ENCODE assay signal across 10 cellular contexts in the genomic region with DNA sequence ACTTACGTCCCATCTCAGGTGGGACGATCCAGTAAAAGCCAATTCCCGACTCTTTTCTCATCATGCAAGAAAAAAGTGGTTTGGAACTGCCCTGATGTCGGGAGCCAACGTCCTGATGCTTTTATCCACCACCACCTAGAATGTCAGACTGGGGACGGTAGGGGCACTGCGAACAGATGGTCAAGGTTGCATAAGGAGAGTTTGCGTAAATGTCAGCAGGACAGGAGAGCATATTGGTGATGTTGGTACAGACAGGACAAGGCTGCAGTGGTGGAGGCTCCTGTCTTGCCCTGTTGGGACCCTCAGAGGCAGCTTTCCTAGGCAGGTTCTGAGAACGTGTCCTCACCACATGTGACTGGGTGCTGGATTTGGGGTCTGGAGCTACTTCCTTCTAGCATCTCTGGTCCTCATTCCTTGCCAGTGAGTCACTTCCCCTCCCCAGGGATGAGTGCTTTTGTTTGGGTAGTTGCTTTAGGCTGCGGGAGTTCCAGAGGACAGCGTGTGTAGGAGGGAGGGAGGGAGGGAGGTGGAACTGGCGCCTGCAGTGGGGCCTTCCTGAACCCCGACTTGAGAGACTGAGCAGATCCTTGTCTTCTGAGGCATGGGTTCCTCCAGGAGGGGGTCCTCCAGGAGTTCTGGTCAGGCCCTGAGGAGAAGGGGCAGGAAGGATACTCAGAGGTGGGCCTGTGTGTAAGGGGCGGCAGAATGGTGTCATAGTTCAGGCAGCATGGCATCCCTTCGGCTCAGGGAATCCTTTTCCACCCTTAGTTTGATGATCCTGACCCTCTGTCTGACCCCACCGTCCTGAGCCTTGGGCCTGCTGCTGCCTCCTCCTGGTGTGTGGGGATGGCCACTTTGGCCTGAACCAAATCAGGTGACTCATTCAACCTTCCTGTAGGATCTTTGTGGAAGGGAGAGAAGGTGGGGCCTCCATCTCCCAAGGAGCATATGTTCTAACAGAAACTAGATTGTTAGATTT. TPM values are rescaled to one million over a fixed set of nuclear protein-coding genes. Genes with fewer than 3 reads are reported as not detected.
DNase-seq lines count a peak whose midpoint lies in the region; ATAC-seq and TF ChIP-seq lines count a peak whose summit lies in the region.
"Had no signal": no experiment of that assay in that cellular context is flagged by ENCODE, and none has a peak within 500 bp of the region (broad histone marks: within the 10 kb centered on the region; RNA-seq: fewer than 3 reads in every experiment).

No MANE protein-coding gene starts in this region.

- H3K9ac ChIP-seq in PC-3 (ENCODE audit: low read length): peak overlapping the region; percentile 57

- CTCF ChIA-PET in PC-3 (lab: Charles Lee): interaction anchor here (1.2 kb wide), 1 partner anchor 20 kb away, joined by 3 read pairs; no protein-coding TSS in a partner anchor

- H3K4me2 ChIP-seq in PC-3 (ENCODE audit: low read length): peak overlapping the region; percentile 38

- no peaks in the 10 kb centered on the region for H4K20me1 ChIP-seq in PC-3 (ENCODE audit: low read length)

- no peaks in the 10 kb centered on the region for H3K9me3 ChIP-seq in PC-3 (ENCODE audit: low read length)
- H3K9me3 ChIP-seq in mesodermal cell (ENCODE audit: control insufficient read depth, low read length): peaks cover 5% of the 10 kb centered on the region

- intact Hi-C loops in PC-3 (cut with micrococcal nuclease): no loop called here

- TF ChIP-seq CTCF in PC-3 (conservative IDR thresholded peaks at IDR 0.05; ENCODE audit: low read depth, low read length): peak; percentile 39
- peak; percentile 11 for TF ChIP-seq CTCF in epithelial cell of esophagus (IDR thresholded peaks at IDR 0.05; ENCODE audit: insufficient read depth, low read depth, low read length, missing control alignments)

- peaks cover 0 to 7% (median 4%) of the 10 kb centered on the region in 3 donors for H3K27me3 Mint-ChIP-seq in immature natural killer cell (ENCODE audit: low read depth in 3 of 3)

- H3K4me3 Mint-ChIP-seq in immature natural killer cell: no peak overlapping the region

- H3K9me2 ChIP-seq in PC-3 (replicated peaks; ENCODE audit: low read length): no peaks in the 10 kb centered on the region

- H3K27ac ChIP-seq in PC-3 (ENCODE audit: low read length) (peak overlapping the region; percentile 83), mesodermal cell (ENCODE audit: low read depth, low read length, severe bottlenecking) (peak overlapping the region; percentile 70)

- H3K27me3 ChIP-seq in PC-3 (ENCODE audit: low read length): no peaks in the 10 kb centered on the region

- peaks cover 79% of the 10 kb centered on the region for H3K79me2 ChIP-seq in PC-3 (ENCODE audit: low read length)

- H3K4me3 ChIP-seq in PC-3 (ENCODE audit: low read length): no peak overlapping the region
- H3K4me3 ChIP-seq in epithelial cell of esophagus (ENCODE audit: low read length): no peak overlapping the region
- no peak overlapping the region for H3K4me3 ChIP-seq in mesodermal cell (ENCODE audit: extremely low read depth, insufficient read depth, low read length, poor library complexity, severe bottlenecking)

- no peak overlapping the region for H3K27ac Mint-ChIP-seq in immature natural killer cell
- H3K27ac Mint-ChIP-seq: activated naive CD4-positive, alpha-beta T cell treated with anti-CD3 and anti-CD28 coated beads, Interleukin-2, amount 50 U/mL, for 72 hours had no signal

- ATAC-seq in PC-3: peak; percentile 92
- ATAC-seq: activated naive CD4-positive, alpha-beta T cell treated with anti-CD3 and anti-CD28 coated beads, Interleukin-2, amount 50 U/mL, for 72 hours had no signal

- H3K36me3 Mint-ChIP-seq in immature natural killer cell: no peaks in the 10 kb centered on the region
- H3K36me3 Mint-ChIP-seq: activated naive CD4-positive, alpha-beta T cell treated with anti-CD3 and anti-CD28 coated beads, Interleukin-2, amount 50 U/mL, for 72 hours had no signal

- BruUV-seq in PC-3 (replicated peaks; lab: Mats Ljungman, UMichigan): TSS peak; percentile 35

- DNase-seq in EH (ENCODE audit: low read depth) (peak; percentile 95), PC-3 (peak; percentile 92), epithelial cell of esophagus (ENCODE audit: low read depth) (peak; percentile 82), GF-D8 (lab: John Stamatoyannopoulos, UW) (no peak), NCI-H2227 treated with DMSO at 0.1 percent for 48 hours (lab: John Stamatoyannopoulos, UW) (no peak), HuH-7 (ENCODE audit: low spot score) (no peak), immature natural killer cell (no peak)
- DNase-seq: NCI-H446 had no signal

- H3K36me3 ChIP-seq in PC-3 (ENCODE audit: low read depth, low read length): 0 out of 2 replicates have a peak, but pooled peaks cover 6% of the 10 kb centered on the region
- H3K36me3 ChIP-seq in mesodermal cell (ENCODE audit: control insufficient read depth, insufficient read depth, low read length): no peaks in the 10 kb centered on the region

- H3K4me1 Mint-ChIP-seq in immature natural killer cell: no peaks in the 10 kb centered on the region

- peaks cover 32% of the 10 kb centered on the region for H3K4me1 ChIP-seq in PC-3 (ENCODE audit: insufficient read depth, low read length)
- H3K4me1 ChIP-seq in mesodermal cell (ENCODE audit: control insufficient read depth, insufficient read depth, low read length, poor library complexity, severe bottlenecking): peaks cover 19% of the 10 kb centered on the region

- H3K9me3 Mint-ChIP-seq in immature natural killer cell: no peaks in the 10 kb centered on the region

- POLR2A ChIA-PET in PC-3 (lab: Charles Lee; ENCODE audit: unreplicated experiment): no interaction called here

- no peak overlapping the region for H2AFZ ChIP-seq in PC-3 (ENCODE audit: low read length)

- H3F3A ChIP-seq in PC-3 (ENCODE audit: low read length, unreplicated experiment): no peaks in the 10 kb centered on the region

- 78 to 80% methylated on average over 9 to 10 of the region's 16 CpGs for WGBS in mesodermal cell (ENCODE audit: insufficient coverage in 2 of 2), 2 experiments

RNA-seq across cellular contexts. Expression of a gene that starts 21.2 kb away (rescaled TPM):
- 29.0 and 39.3 TPM in 2 replicates for total RNA-seq in PC-3 (2014; rRNA removed)
- 24.4 TPM for polyA plus RNA-seq in mesodermal cell (2013, experiment 1 of 2)
- 25.2 TPM for polyA plus RNA-seq in mesodermal cell (2013, experiment 2 of 2)
- not detected for polyA plus RNA-seq in immature natural killer cell
- total RNA-seq: activated naive CD4-positive, alpha-beta T cell treated with anti-CD3 and anti-CD28 coated beads, Interleukin-2, amount 50 U/mL, for 72 hours had no signal

Comparison
In these comparisons a context has a peak if more than half of its experiments do, and no peak if none do; other contexts are left out.
1. DNase-seq: peak in EH (single experiment), PC-3 (single experiment) and epithelial cell of esophagus (single experiment); none in GF-D8 (single experiment), NCI-H2227 treated with DMSO at 0.1 percent for 48 hours (single experiment), HuH-7 (single experiment) and immature natural killer cell (0 of 3).